ENCODE assay signal across 21 cellular contexts in genomic region chr10:71939304-71939703, GRCh38.
"Had no signal": no experiment of that assay in that cellular context is flagged by ENCODE, and none has a peak within 500 bp of the region (broad histone marks: within the 10 kb centered on the region; RNA-seq: fewer than 3 reads in every experiment).

No MANE protein-coding gene starts in this region.

- H3K4me1 ChIP-seq: breast epithelium had no signal

- H3K9me3 Mint-ChIP-seq: activated naive CD4-positive, alpha-beta T cell treated with anti-CD3 and anti-CD28 coated beads, Interleukin-2, amount 50 U/mL, for 24 hours had no signal

- H3K4me3 Mint-ChIP-seq: activated naive CD4-positive, alpha-beta T cell treated with anti-CD3 and anti-CD28 coated beads, Interleukin-2, amount 50 U/mL, for 24 hours; mesothelial cell of epicardium; stimulated activated memory B cell treated with anti-CD40 and anti-IgM and Interleukin-4, amounts not matched to agents 10 μg/mL and 1 μg/mL and 100 μg/mL, for 72 hours had no signal

- H3K4me3 ChIP-seq: breast epithelium, coronary artery, lung, spleen, thoracic aorta had no signal

- H3K27ac Mint-ChIP-seq: activated naive CD4-positive, alpha-beta T cell treated with anti-CD3 and anti-CD28 coated beads, Interleukin-2, amount 50 U/mL, for 24 hours; activated T-cell treated with anti-CD3 and anti-CD28 coated beads, Interleukin-2, amount 50 U/mL, for 72 hours; mesothelial cell of epicardium; stimulated activated memory B cell treated with anti-CD40 and anti-IgM and Interleukin-4, amounts not matched to agents 10 μg/mL and 1 μg/mL and 100 μg/mL, for 72 hours had no signal

- H3K27me3 ChIP-seq: breast epithelium, spleen had no signal

- H3K27me3 Mint-ChIP-seq: activated naive CD4-positive, alpha-beta T cell treated with anti-CD3 and anti-CD28 coated beads, Interleukin-2, amount 50 U/mL, for 24 hours had no signal

- ATAC-seq: left colon; stimulated activated memory B cell treated with anti-CD40 and anti-IgM and Interleukin-4, amounts not matched to agents 10 μg/mL and 1 μg/mL and 100 μg/mL, for 72 hours had no signal

- H3K4me1 Mint-ChIP-seq: mesothelial cell of epicardium; stimulated activated memory B cell treated with anti-CD40 and anti-IgM and Interleukin-4, amounts not matched to agents 10 μg/mL and 1 μg/mL and 100 μg/mL, for 72 hours had no signal

- H3K36me3 ChIP-seq: breast epithelium, spleen, thoracic aorta had no signal

- DNase-seq: activated CD4-positive, alpha-beta T cell treated with anti-CD3 and anti-CD28 coated beads, Interleukin-2, amount 50 U/mL, for 1 hour; activated CD4-positive, CD25-positive, alpha-beta regulatory T cell; activated CD8-positive, alpha-beta memory T cell treated with anti-CD3 and anti-CD28 coated beads for 24 hours; activated gamma-delta T cell; erythroblast; foreskin melanocyte; glutamatergic neuron; hippocampal formation; left colon; occipital lobe; posterior cingulate gyrus; spleen; stimulated activated CD4-positive, alpha-beta T cell treated with anti-CD3 and anti-CD28 coated beads, Interleukin-4, amount 100 ng/mL, for 4 hours had no signal

- H3K27ac ChIP-seq: breast epithelium, coronary artery, spleen, thoracic aorta had no signal
